18 cellular contexts compared by ENCODE assay signal in the genomic region with DNA sequence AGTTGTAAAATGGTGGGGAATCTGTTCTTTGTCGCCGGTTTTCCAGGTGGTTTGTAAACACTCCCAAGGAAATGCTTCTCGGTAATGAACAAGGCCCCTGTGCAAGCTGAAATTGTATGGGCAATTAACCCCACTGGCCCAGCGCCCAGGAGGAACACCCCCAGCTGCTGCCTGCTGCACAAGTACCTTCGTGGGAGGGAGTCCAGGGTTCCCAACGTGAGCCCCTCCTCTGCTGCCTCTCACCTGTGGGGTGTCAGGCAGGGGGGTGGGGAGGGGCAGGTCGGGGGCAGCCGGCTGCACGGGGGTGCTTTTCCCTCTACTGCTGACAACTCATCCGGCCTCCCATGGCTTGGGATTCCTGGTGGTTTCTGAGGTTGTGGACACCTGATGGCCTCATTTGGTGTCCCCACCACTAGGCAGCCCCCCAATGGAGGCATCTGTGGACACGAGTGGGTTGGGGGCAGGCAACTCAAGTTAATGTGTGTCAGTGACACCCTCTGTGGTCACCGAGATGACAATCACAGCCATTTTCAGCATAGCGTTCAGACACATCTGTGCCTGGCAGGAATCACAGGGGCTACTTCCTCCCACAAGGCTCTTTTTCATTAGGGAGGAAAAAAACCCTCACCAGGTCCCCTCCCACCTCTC. TPM values are rescaled to one million over a fixed set of nuclear protein-coding genes. Genes with fewer than 3 reads are reported as not detected.
DNase-seq lines count a peak whose midpoint lies in the region; ATAC-seq and TF ChIP-seq lines count a peak whose summit lies in the region.
"Had no signal": no experiment of that assay in that cellular context is flagged by ENCODE, and none has a peak within 500 bp of the region (broad histone marks: within the 10 kb centered on the region; RNA-seq: fewer than 3 reads in every experiment).

No MANE protein-coding gene starts in this region.

- H3F3A ChIP-seq in GM23248 (ENCODE audit: insufficient read depth) = no peaks in the 10 kb centered on the region

- no peak for ATAC-seq in omental fat pad (ENCODE audit: low FRiP score)
- no peak for ATAC-seq in GM21390 (IDR thresholded peaks at IDR 0.05; ENCODE audit: unreplicated experiment)
- ATAC-seq: activated naive CD8-positive, alpha-beta T cell treated with anti-CD3 and anti-CD28 coated beads, Interleukin-2, amount 50 U/mL, for 24 hours had no signal

- no peaks in the 10 kb centered on the region for H3K36me3 ChIP-seq in A673 (ENCODE audit: insufficient read depth, low read length, poor library complexity, severe bottlenecking)
- H3K36me3 ChIP-seq in GM23248 (ENCODE audit: low read depth) = no peaks in the 10 kb centered on the region

- H3K9ac ChIP-seq in GM23248 = no peak overlapping the region

- POLR2A ChIA-PET in A673 (lab: Charles Lee; ENCODE audit: low non-redundant PET) = no interaction called here

- peak overlapping the region in 3 of 5 experiments; percentile 49 to 73 (median 64) for H3K27ac Mint-ChIP-seq in brain
- H3K27ac Mint-ChIP-seq: activated naive CD8-positive, alpha-beta T cell treated with anti-CD3 and anti-CD28 coated beads, Interleukin-2, amount 50 U/mL, for 24 hours; stimulated activated naive CD8-positive, alpha-beta T cell treated with anti-CD3 and anti-CD28 coated beads, Interleukin-15, Interleukin-2, amounts not matched to agents 100 ng/mL and 50 ng/mL, for 24 hours had no signal

- no TSS peak for BruUV-seq in A673 (replicated peaks; lab: Mats Ljungman, UMichigan)

- no peaks in the 10 kb centered on the region for H3K36me3 Mint-ChIP-seq in brain

- H3K4me1 Mint-ChIP-seq in brain = peaks cover 20% of the 10 kb centered on the region
- H3K4me1 Mint-ChIP-seq: activated naive CD8-positive, alpha-beta T cell treated with anti-CD3 and anti-CD28 coated beads, Interleukin-2, amount 50 U/mL, for 24 hours had no signal

- H3K27ac ChIP-seq in A673 (ENCODE audit: low read depth, low read length, poor library complexity, severe bottlenecking) (no peak overlapping the region), GM23248 (no peak overlapping the region)

- H3K27me3 Mint-ChIP-seq in brain = no peaks in the 10 kb centered on the region

- peak; percentile 99 for DNase-seq in COR-L47 (lab: John Stamatoyannopoulos, UW)
- DNase-seq in NCI-H1436 (lab: John Stamatoyannopoulos, UW) = peak; percentile 66
- DNase-seq in NCI-H2227 treated with DMSO at 0.1 percent for 48 hours (lab: John Stamatoyannopoulos, UW) = peak; percentile 18
- DNase-seq in A673 (ENCODE audit: low spot score) = no peak
- no peak for DNase-seq in GM23248
- DNase-seq in omental fat pad (ENCODE audit: low spot score) = no peak
- DNase-seq: activated CD4-positive, CD25-positive, alpha-beta regulatory T cell treated with anti-CD3 and anti-CD28 coated beads, Interleukin-2, amount 50 U/mL, for 72 hours; activated CD8-positive, alpha-beta memory T cell treated with anti-CD3 and anti-CD28 coated beads, Interleukin-2, amount 50 U/mL, for 4 hours; activated naive CD8-positive, alpha-beta T cell treated with anti-CD3 and anti-CD28 coated beads, Interleukin-2, amount 50 U/mL, for 24 hours; central memory CD4-positive, alpha-beta T cell; mesenchymal stem cell; MM.1S; T-helper 1 cell had no signal

- in situ Hi-C loops in GM23248 (cut with MboI) = no loop called here

- peaks cover 0 to 2% (median 0%) of the 10 kb centered on the region in 5 experiments for H3K9me3 Mint-ChIP-seq in brain
- H3K9me3 Mint-ChIP-seq: activated naive CD8-positive, alpha-beta T cell treated with anti-CD3 and anti-CD28 coated beads, Interleukin-2, amount 50 U/mL, for 24 hours; stimulated activated naive CD8-positive, alpha-beta T cell treated with anti-CD3 and anti-CD28 coated beads, Interleukin-15, Interleukin-2, amounts not matched to agents 100 ng/mL and 50 ng/mL, for 24 hours had no signal

- no peak overlapping the region for H3K4me2 ChIP-seq in GM23248 (ENCODE audit: unreplicated experiment)

- no peaks in the 10 kb centered on the region for H4K20me1 ChIP-seq in GM23248 (ENCODE audit: insufficient read depth)

- CTCF ChIA-PET in A673 (lab: Charles Lee) = no interaction called here

- H3K4me1 ChIP-seq in A673 (ENCODE audit: insufficient read depth, low read length, poor library complexity, severe bottlenecking) = no peaks in the 10 kb centered on the region
- no peaks in the 10 kb centered on the region for H3K4me1 ChIP-seq in GM23248 (ENCODE audit: insufficient read depth)

- no peak overlapping the region for H3K4me3 Mint-ChIP-seq in brain
- H3K4me3 Mint-ChIP-seq: activated naive CD8-positive, alpha-beta T cell treated with anti-CD3 and anti-CD28 coated beads, Interleukin-2, amount 50 U/mL, for 24 hours; stimulated activated naive CD8-positive, alpha-beta T cell treated with anti-CD3 and anti-CD28 coated beads, Interleukin-15, Interleukin-2, amounts not matched to agents 100 ng/mL and 50 ng/mL, for 24 hours had no signal

- intact Hi-C loops in A673 (cut with micrococcal nuclease; ENCODE audit: unreplicated experiment) = no loop called here

- H3K79me2 ChIP-seq in GM23248 (ENCODE audit: insufficient read depth) = no peaks in the 10 kb centered on the region

- WGBS in GM23248 (ENCODE audit: low coverage in 1 of 2, low lambda C conversion rate in 2 of 2, missing lambda C conversion rate in 2 of 2), 2 experiments = 9 to 11% methylated on average over 8 to 13 of the region's 13 CpGs

- no peak overlapping the region for H2AFZ ChIP-seq in GM23248

- H3K9me2 ChIP-seq in GM23248 (ENCODE audit: insufficient read depth) = no peaks in the 10 kb centered on the region

- H3K27me3 ChIP-seq in A673 (replicated peaks; ENCODE audit: insufficient read depth, low read depth, low read length, poor library complexity) (no peaks in the 10 kb centered on the region), GM23248 (replicated peaks; ENCODE audit: insufficient read depth) (peaks cover 12% of the 10 kb centered on the region)

- no peak for TF ChIP-seq CTCF in brain (conservative IDR thresholded peaks at IDR 0.05)
- TF ChIP-seq CTCF in A673 (conservative IDR thresholded peaks at IDR 0.05; ENCODE audit: low read depth, low read length) = no peak
- TF ChIP-seq CTCF in omental fat pad (IDR thresholded peaks at IDR 0.05) = no peak

- H3K4me3 ChIP-seq in A673 (ENCODE audit: low read depth, low read length, poor library complexity, severe bottlenecking) (no peak overlapping the region), GM23248 (no peak overlapping the region)

- H3K9me3 ChIP-seq in A673 (ENCODE audit: low read depth, low read length, poor library complexity, severe bottlenecking) (no peaks in the 10 kb centered on the region), GM23248 (ENCODE audit: low read depth) (no peaks in the 10 kb centered on the region)

RNA-seq across cellular contexts. Expression of gene PRR23E, which starts 35.6 kb away (rescaled TPM):
- polyA plus RNA-seq in brain (ENCODE audit: insufficient read depth, low read depth, low replicate concordance) = not detected
- total RNA-seq in A673 (2021) = not detected in 2 replicates
- total RNA-seq in GM23248 (2014; rRNA removed; shearing (Covaris generic)) = not detected in 2 replicates
- polyA plus RNA-seq in GM23248 (2016; fragmentation: Nextera tagmentation; extraction: Ambion mirVana) = not detected in 2 replicates
- total RNA-seq in omental fat pad = not detected
- total RNA-seq: frontal cortex, HT1080 had no signal

Comparison
In these comparisons a context has a peak if more than half of its experiments do, and no peak if none do; other contexts are left out.
1. DNase-seq: peak in COR-L47 (single experiment), NCI-H1436 (single experiment) and NCI-H2227 treated with DMSO at 0.1 percent for 48 hours (single experiment); none in A673 (single experiment), GM23248 (single experiment) and omental fat pad (single experiment).